In genomic region chr6:130377911-130378310, GRCh38 we compare ENCODE assay signal across 17 cellular contexts.
"Had no signal": no experiment of that assay in that cellular context is flagged by ENCODE, and none has a peak within 500 bp of the region (broad histone marks: within the 10 kb centered on the region; RNA-seq: fewer than 3 reads in every experiment).

No MANE protein-coding gene starts in this region.

- H3K9me3 Mint-ChIP-seq: activated naive CD4-positive, alpha-beta T cell treated with anti-CD3 and anti-CD28 coated beads, Interleukin-2, amount 10 ng/mL, durations not matched to agents 7 days and 5 days; effector memory CD8-positive, alpha-beta T cell; stimulated activated naive CD8-positive, alpha-beta T cell treated with anti-CD3 and anti-CD28 coated beads, Interleukin-15, Interleukin-2, amounts not matched to agents 100 ng/mL and 50 ng/mL, for 24 hours; T-helper 1 cell treated with Interleukin-12 subunit alpha and Interleukin-12 subunit beta and Interleukin-4 antibody, amounts not matched to agents 30 μg/mL and 1 μg/mL, for 36 hours had no signal

- H3K27me3 Mint-ChIP-seq: effector memory CD8-positive, alpha-beta T cell; stimulated activated naive CD8-positive, alpha-beta T cell treated with anti-CD3 and anti-CD28 coated beads, Interleukin-15, Interleukin-2, amounts not matched to agents 100 ng/mL and 50 ng/mL, for 24 hours had no signal

- H3K27me3 ChIP-seq: adrenal gland, breast epithelium had no signal

- ATAC-seq: effector memory CD8-positive, alpha-beta T cell; left cardiac atrium; naive thymus-derived CD4-positive, alpha-beta T cell had no signal

- DNase-seq: activated CD4-positive, alpha-beta T cell treated with anti-CD3 and anti-CD28 coated beads, Interleukin-2, amount 50 U/mL, for 1 hour; activated CD4-positive, CD25-positive, alpha-beta regulatory T cell treated with anti-CD3 and anti-CD28 coated beads, Interleukin-2, amount 50 U/mL, for 72 hours; activated CD8-positive, alpha-beta memory T cell treated with anti-CD3 and anti-CD28 coated beads, Interleukin-2, amount 50 U/mL, for 4 hours; activated effector memory CD4-positive, alpha-beta T cell treated with Interleukin-2 at 50 U/mL for 16 hours; activated naive CD4-positive, alpha-beta T cell treated with anti-CD3 and anti-CD28 coated beads, Interleukin-2, amount 10 ng/mL, durations not matched to agents 7 days and 5 days; activated T-cell treated with anti-CD3 and anti-CD28 coated beads, Interleukin-2, amount 50 U/mL, for 48 hours; adrenal gland; dermis blood vessel endothelial cell; effector memory CD8-positive, alpha-beta T cell; left cardiac atrium; naive thymus-derived CD4-positive, alpha-beta T cell; trophoblast cell had no signal

- H3K36me3 ChIP-seq: adrenal gland, breast epithelium had no signal

- H3K27ac Mint-ChIP-seq: activated naive CD4-positive, alpha-beta T cell treated with anti-CD3 and anti-CD28 coated beads, Interleukin-2, amount 10 ng/mL, durations not matched to agents 7 days and 5 days; effector memory CD8-positive, alpha-beta T cell; naive thymus-derived CD4-positive, alpha-beta T cell; stimulated activated naive CD8-positive, alpha-beta T cell treated with anti-CD3 and anti-CD28 coated beads, Interleukin-15, Interleukin-2, amounts not matched to agents 100 ng/mL and 50 ng/mL, for 24 hours; T-helper 1 cell treated with Interleukin-12 subunit alpha and Interleukin-12 subunit beta and Interleukin-4 antibody, amounts not matched to agents 30 μg/mL and 1 μg/mL, for 36 hours had no signal

- H3K4me3 Mint-ChIP-seq: activated naive CD4-positive, alpha-beta T cell treated with anti-CD3 and anti-CD28 coated beads, Interleukin-2, amount 10 ng/mL, durations not matched to agents 7 days and 5 days; effector memory CD8-positive, alpha-beta T cell; naive thymus-derived CD4-positive, alpha-beta T cell; stimulated activated naive CD8-positive, alpha-beta T cell treated with anti-CD3 and anti-CD28 coated beads, Interleukin-15, Interleukin-2, amounts not matched to agents 100 ng/mL and 50 ng/mL, for 24 hours; T-helper 1 cell treated with Interleukin-12 subunit alpha and Interleukin-12 subunit beta and Interleukin-4 antibody, amounts not matched to agents 30 μg/mL and 1 μg/mL, for 36 hours had no signal

- H3K9me3 ChIP-seq: adrenal gland, breast epithelium had no signal

- H3K27ac ChIP-seq: adrenal gland, breast epithelium had no signal

- FAIRE-seq: astrocyte, islet of Langerhans had no signal

- H3K4me3 ChIP-seq: adrenal gland, breast epithelium had no signal

- H3K4me1 ChIP-seq: adrenal gland, breast epithelium had no signal
